Comparison of ENCODE assay signal across 11 cellular contexts in the genomic region with DNA sequence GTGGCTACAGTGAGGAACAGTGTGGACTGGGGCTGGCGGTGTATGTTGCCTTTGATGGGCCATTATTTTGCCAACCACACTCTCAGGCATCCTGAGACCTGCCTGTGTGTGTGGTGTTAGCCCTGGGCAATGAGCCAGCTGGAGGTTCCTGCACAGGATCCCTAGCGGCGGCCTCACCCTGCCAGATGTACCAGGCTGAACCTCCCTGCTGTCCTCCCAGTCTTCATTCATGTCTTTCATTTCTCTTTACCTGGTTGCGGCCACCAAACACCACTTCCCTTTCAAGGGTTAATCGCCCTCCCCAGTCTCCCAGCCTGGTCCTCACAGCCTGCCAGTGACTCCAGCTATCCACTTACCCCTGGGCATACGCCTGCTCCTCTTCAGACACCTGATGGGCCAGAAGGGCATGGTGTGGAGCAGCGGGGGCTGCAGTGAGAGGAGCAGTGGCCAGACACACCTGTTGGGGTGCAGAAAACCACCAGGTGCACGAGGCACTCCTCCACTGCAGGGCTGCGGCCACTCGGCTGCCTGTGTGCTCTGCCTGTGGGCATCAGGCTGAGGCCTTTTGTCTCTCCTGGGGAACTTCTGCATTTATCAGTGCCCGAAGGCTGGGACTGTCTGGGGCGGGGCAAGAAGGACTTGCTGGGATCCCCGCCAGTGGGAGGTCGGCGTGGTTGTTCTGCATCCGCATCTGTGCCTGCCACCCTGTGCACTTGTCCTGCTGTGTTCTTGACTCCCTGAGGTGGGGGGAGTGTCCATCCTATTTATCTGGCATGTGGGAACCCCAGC.
DNase-seq lines count a peak whose midpoint lies in the region; ATAC-seq lines count a peak whose summit lies in the region.
"Had no signal": no experiment of that assay in that cellular context is flagged by ENCODE, and none has a peak within 500 bp of the region (broad histone marks: within the 10 kb centered on the region; RNA-seq: fewer than 3 reads in every experiment).

No MANE protein-coding gene starts in this region.

- no peaks in the 10 kb centered on the region for H3K9me3 ChIP-seq in right cardiac atrium (ENCODE audit: control insufficient read depth, low read length)

- H3K4me1 ChIP-seq in right cardiac atrium (ENCODE audit: control insufficient read depth, insufficient read depth, low read length) = no peaks in the 10 kb centered on the region

- in situ Hi-C loops in KBM-7 (cut with MboI; ENCODE audit: low pct_unique_long_range_greater_than_20kb, low sequenced_read_pairs) = no loop called here

- intact Hi-C loops in right cardiac atrium (cut with DNase I) = no loop called here

- no peak overlapping the region for H3K4me3 ChIP-seq in right cardiac atrium (ENCODE audit: low read length)

- no peaks in the 10 kb centered on the region for H3K27me3 ChIP-seq in right cardiac atrium (ENCODE audit: control insufficient read depth, insufficient read depth)

- H3K27ac ChIP-seq in right cardiac atrium (ENCODE audit: low read length) = no peak overlapping the region

- peak; percentile 11 to 26 for ATAC-seq in right cardiac atrium
- no peak for ATAC-seq in GM19328 (IDR thresholded peaks at IDR 0.05; ENCODE audit: unreplicated experiment)
- no peak for ATAC-seq in GM18870 (IDR thresholded peaks at IDR 0.05; ENCODE audit: unreplicated experiment)

- 76% methylated on average over 16 of the region's 16 CpGs for WGBS in right cardiac atrium

- DNase-seq in COR-L47 (lab: John Stamatoyannopoulos, UW) = peak; percentile 48
- peak; percentile 77 for DNase-seq in KBM-7
- peak; percentile 84 for DNase-seq in SW480 (ENCODE audit: low spot score)
- DNase-seq in right cardiac atrium = peak in 2 of 3 donors; percentile 63 to 72
- DNase-seq in DMS114 treated with DMSO at 0.1 percent for 48 hours (lab: John Stamatoyannopoulos, UW; ENCODE audit: unreplicated experiment) = no peak
- DNase-seq in middle frontal gyrus (ENCODE audit: extremely low spot score, low spot score) = no peak
- DNase-seq: EL, NCI-H1092, retina had no signal

Comparison
In these comparisons a context has a peak if more than half of its experiments do, and no peak if none do; other contexts are left out.
1. DNase-seq: peak in COR-L47 (single experiment), KBM-7 (single experiment), SW480 (single experiment) and right cardiac atrium (2 of 3); none in DMS114 treated with DMSO at 0.1 percent for 48 hours (single experiment) and middle frontal gyrus (single experiment).
2. ATAC-seq: peak in right cardiac atrium (2 of 2); none in GM19328 (single experiment) and GM18870 (single experiment).